ENCODE assay signal across 23 cellular contexts in genomic region chr13:86399572-86399971, GRCh38.
A peak's percentile ranks its signal among the peaks of the same experiment; 100 is the strongest.
DNase-seq lines count a peak whose midpoint lies in the region; ATAC-seq, FAIRE-seq and TF ChIP-seq lines count a peak whose summit lies in the region.
"Had no signal": no experiment of that assay in that cellular context is flagged by ENCODE, and none has a peak within 500 bp of the region (broad histone marks: within the 10 kb centered on the region; RNA-seq: fewer than 3 reads in every experiment).

No MANE protein-coding gene starts in this region.

- no peaks in the 10 kb centered on the region for H3K9me3 ChIP-seq in Peyer's patch
- H3K9me3 ChIP-seq: BLaER1, Caco-2, HAP-1 had no signal

- H4K20me1 ChIP-seq in GM23338 (replicated peaks; ENCODE audit: insufficient read depth): no peaks in the 10 kb centered on the region
- H4K20me1 ChIP-seq: BLaER1 had no signal

- no peaks in the 10 kb centered on the region for H3K79me2 ChIP-seq in GM23338 (replicated peaks; ENCODE audit: insufficient read depth)

- no peaks in the 10 kb centered on the region for H3K9me2 ChIP-seq in GM23338 (ENCODE audit: insufficient read depth)

- H3K27me3 Mint-ChIP-seq in GM23338 (ENCODE audit: insufficient read depth, low read depth, poor library complexity) (no peaks in the 10 kb centered on the region), WTC11 (ENCODE audit: low read depth) (no peaks in the 10 kb centered on the region)
- H3K27me3 Mint-ChIP-seq: B cell; CD4-positive, CD25-positive, alpha-beta regulatory T cell had no signal

- peak; percentile 25 for FAIRE-seq in D721Med (lab: Jason Lieb, UNC)
- FAIRE-seq: A204.1, GM12891, GM18507 had no signal

- TF ChIP-seq CTCF in D721Med (IDR thresholded peaks at IDR 0.05; ENCODE audit: insufficient read depth, missing control alignments) (no peak), GM23338 (conservative IDR thresholded peaks at IDR 0.05; ENCODE audit: low read depth in 2 of 2) (no peak), WTC11 (IDR thresholded peaks at IDR 0.05) (no peak), Peyer's patch (IDR thresholded peaks at IDR 0.05) (no peak)

- no peak for DNase-seq in D721Med (ENCODE audit: insufficient read length, low spot score)
- DNase-seq in GM23338 (ENCODE audit: low spot score): no peak
- DNase-seq in WTC11 (ENCODE audit: low spot score): no peak
- peak; percentile 7 for DNase-seq in medulla oblongata (ENCODE audit: extremely low spot score)
- DNase-seq in GF-D8 (lab: John Stamatoyannopoulos, UW): no peak
- DNase-seq in Peyer's patch: no peak
- no peak for DNase-seq in mesenteric fat pad (ENCODE audit: low spot score)
- DNase-seq: Caco-2; CD4-positive, CD25-positive, alpha-beta regulatory T cell; CD8-positive, alpha-beta T cell; DMS 273 treated with DMSO at 0.1 percent for 48 hours; DMS79; GDM1; HFFc6 had no signal

- no peak for TF ChIP-seq POLR2A in Peyer's patch (IDR thresholded peaks at IDR 0.05)

- H3K4me3 Mint-ChIP-seq in GM23338 (no peak overlapping the region), WTC11 (no peak overlapping the region)
- H3K4me3 Mint-ChIP-seq: B cell; CD8-positive, alpha-beta T cell; HFFc6 had no signal

- peak; percentile 51; the same call in 2 of the 3 replicates for ATAC-seq in GM23338
- peak; percentile 77 for ATAC-seq in WTC11
- ATAC-seq in GM21786 (IDR thresholded peaks at IDR 0.05; ENCODE audit: unreplicated experiment): no peak
- ATAC-seq: CD8-positive, alpha-beta T cell had no signal

- no peaks in the 10 kb centered on the region for H3K4me1 ChIP-seq in GM23338 (ENCODE audit: insufficient read depth)
- no peaks in the 10 kb centered on the region for H3K4me1 ChIP-seq in Peyer's patch
- H3K4me1 ChIP-seq: Caco-2, HAP-1 had no signal

- H3K27me3 ChIP-seq in GM23338 (ENCODE audit: insufficient read depth) (no peaks in the 10 kb centered on the region), Peyer's patch (no peaks in the 10 kb centered on the region)
- H3K27me3 ChIP-seq: BLaER1 had no signal

- H3K36me3 ChIP-seq in GM23338 (ENCODE audit: insufficient read depth) (no peaks in the 10 kb centered on the region), Peyer's patch (no peaks in the 10 kb centered on the region)
- H3K36me3 ChIP-seq: BLaER1, HAP-1 had no signal

- CTCF ChIA-PET in WTC11 (lab: Charles Lee): interaction anchor here (0.6 kb wide), 1 partner anchor 17 kb away, joined by 3 read pairs; no protein-coding TSS in a partner anchor

- H3K9me3 Mint-ChIP-seq in GM23338: no peaks in the 10 kb centered on the region
- peaks cover 6% of the 10 kb centered on the region for H3K9me3 Mint-ChIP-seq in WTC11

- H3K4me1 Mint-ChIP-seq in GM23338 (peaks cover 6% of the 10 kb centered on the region; the same call in 2 of the 3 replicates), WTC11 (peaks cover 11% of the 10 kb centered on the region)
- H3K4me1 Mint-ChIP-seq: B cell; CD4-positive, CD25-positive, alpha-beta regulatory T cell had no signal

- no peak overlapping the region for H3K4me2 ChIP-seq in GM23338
- H3K4me2 ChIP-seq: BLaER1 had no signal

- H3K36me3 Mint-ChIP-seq in GM23338 (ENCODE audit: low read depth) (no peaks in the 10 kb centered on the region), WTC11 (no peaks in the 10 kb centered on the region)
- H3K36me3 Mint-ChIP-seq: CD4-positive, CD25-positive, alpha-beta regulatory T cell; CD8-positive, alpha-beta T cell had no signal

- POLR2A ChIA-PET in WTC11 (lab: Charles Lee): no interaction called here

- no peaks in the 10 kb centered on the region for H3F3A ChIP-seq in GM23338 (replicated peaks; ENCODE audit: low read depth)

- H3K27ac ChIP-seq in GM23338 (ENCODE audit: low read depth) (no peak overlapping the region), Peyer's patch (no peak overlapping the region)
- H3K27ac ChIP-seq: 22Rv1, BLaER1, C4-2B had no signal

- H3K4me3 ChIP-seq in GM23338 (no peak overlapping the region), Peyer's patch (no peak overlapping the region)
- H3K4me3 ChIP-seq: BLaER1, HAP-1 had no signal

- H2AFZ ChIP-seq in GM23338: 0 out of 2 replicates have a peak overlapping the region, but pooled peaks have one; percentile 47

- peak overlapping the region; percentile 46; the same call in 1 of the 2 replicates for H3K27ac Mint-ChIP-seq in GM23338
- H3K27ac Mint-ChIP-seq in WTC11: peak overlapping the region; percentile 1; the same call in 1 of the 2 replicates
- H3K27ac Mint-ChIP-seq: B cell; CD8-positive, alpha-beta T cell; HFFc6 had no signal

TF ChIP-seq in GM23338, 12 proteins besides CTCF, POLR2A, EP300 and RAD21 (continues in another document):
- TF ChIP-seq EZH2 (IDR thresholded peaks at IDR 0.05; ENCODE audit: low read depth, unreplicated experiment) (no peak), ZNF331 (CRISPR knock-in tag; IDR thresholded peaks at IDR 0.05; ENCODE audit: low read depth) (no peak), NANOG (IDR thresholded peaks at IDR 0.05; ENCODE audit: borderline replicate concordance) (no peak), CREB1 (CRISPR knock-in tag; IDR thresholded peaks at IDR 0.05; ENCODE audit: low read depth) (no peak), EZH2phosphoT487 (IDR thresholded peaks at IDR 0.05; ENCODE audit: unreplicated experiment) (no peak), JUNB (IDR thresholded peaks at IDR 0.05; ENCODE audit: unreplicated experiment) (no peak), ETS1 (IDR thresholded peaks at IDR 0.05) (no peak)

TF ChIP-seq in WTC11, 78 proteins besides CTCF, POLR2A, EP300 and RAD21 (continues in another document):
- no peak for TF ChIP-seq MLX (CRISPR knock-in tag; IDR thresholded peaks at IDR 0.05)
- TF ChIP-seq IRF1 (CRISPR knock-in tag; IDR thresholded peaks at IDR 0.05): no peak
- no peak for TF ChIP-seq ZNF532 (CRISPR knock-in tag; IDR thresholded peaks at IDR 0.05; ENCODE audit: borderline replicate concordance)
- no peak for TF ChIP-seq NFE2L1 (CRISPR knock-in tag; IDR thresholded peaks at IDR 0.05)
- no peak for TF ChIP-seq TEAD4 (CRISPR knock-in tag; IDR thresholded peaks at IDR 0.05)
- no peak for TF ChIP-seq TEAD1 (CRISPR knock-in tag; IDR thresholded peaks at IDR 0.05)
- TF ChIP-seq PRRX2 (CRISPR knock-in tag; IDR thresholded peaks at IDR 0.05): no peak
- TF ChIP-seq ZNF396 (CRISPR knock-in tag; IDR thresholded peaks at IDR 0.05; ENCODE audit: borderline replicate concordance): no peak
- TF ChIP-seq ZMAT4 (CRISPR knock-in tag; IDR thresholded peaks at IDR 0.05): no peak
- no peak for TF ChIP-seq ZNF671 (CRISPR knock-in tag; IDR thresholded peaks at IDR 0.05)
- TF ChIP-seq ZNF219 (CRISPR knock-in tag; IDR thresholded peaks at IDR 0.05; ENCODE audit: borderline replicate concordance): no peak
- TF ChIP-seq FOXK1 (CRISPR knock-in tag; IDR thresholded peaks at IDR 0.05): no peak
